ENCODE assay signal across 8 cellular contexts in the genomic region with DNA sequence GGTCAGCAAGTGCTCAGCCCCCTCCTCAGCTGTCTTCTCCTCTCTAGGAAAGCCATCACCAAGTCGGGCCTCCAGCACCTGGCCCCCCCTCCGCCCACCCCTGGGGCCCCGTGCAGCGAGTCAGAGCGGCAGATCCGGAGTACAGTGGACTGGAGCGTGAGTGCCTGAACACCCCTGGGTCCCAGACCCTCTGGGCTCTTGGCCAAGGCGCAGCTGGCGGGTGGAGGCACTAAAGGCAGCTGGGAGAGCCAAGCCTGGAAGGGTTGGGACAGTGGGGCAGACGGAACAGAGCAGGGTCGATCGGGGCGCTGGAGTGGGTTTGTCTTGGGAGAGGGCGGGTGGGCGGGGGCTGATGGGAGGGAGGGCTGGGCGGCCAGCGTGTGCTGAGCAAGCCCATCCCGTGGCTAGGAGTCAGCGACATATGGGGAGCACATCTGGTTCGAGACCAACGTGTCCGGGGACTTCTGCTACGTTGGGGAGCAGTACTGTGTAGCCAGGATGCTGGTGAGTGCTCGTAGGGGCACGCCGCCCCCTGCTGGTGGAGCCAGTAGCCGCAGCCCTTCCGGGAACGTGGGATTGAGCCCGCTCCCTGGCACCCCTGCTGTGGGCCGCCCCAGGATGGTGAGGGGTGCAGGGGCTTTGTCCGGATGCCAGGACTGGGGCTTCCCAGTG. TPM values are rescaled to one million over a fixed set of nuclear protein-coding genes. Genes with fewer than 3 reads are reported as not detected.
DNase-seq lines count a peak whose midpoint lies in the region; ATAC-seq and TF ChIP-seq lines count a peak whose summit lies in the region.

No MANE protein-coding gene starts in this region.

- H2BK12ac ChIP-seq in mesenchymal stem cell (ENCODE audit: low read length in 2 of 2), result no peak overlapping the region

- no peak overlapping the region for H2AFZ ChIP-seq in KMS-11 (ENCODE audit: low read depth)
- H2AFZ ChIP-seq in mesenchymal stem cell (ENCODE audit: low read depth, low read length), result no peak overlapping the region

- WGBS in mesenchymal stem cell, result 39% methylated on average over 32 of the region's 32 CpGs

- no peaks in the 10 kb centered on the region for H3K27me3 Mint-ChIP-seq in central memory CD8-positive, alpha-beta T cell

- peak overlapping the region in 1 of 2 experiments; percentile 16 for H3K4ac ChIP-seq in mesenchymal stem cell (ENCODE audit: low read depth in 1 of 2, low read length in 2 of 2)

- H3K4me2 ChIP-seq in KMS-11 (no peak overlapping the region), mesenchymal stem cell (ENCODE audit: low read length, poor library complexity, severe bottlenecking) (no peak overlapping the region)

- no peak overlapping the region for H3K27ac ChIP-seq in KMS-11
- no peak overlapping the region for H3K27ac ChIP-seq in mesenchymal stem cell (ENCODE audit: low read length, poor library complexity, severe bottlenecking)

- H3K4me1 ChIP-seq in KMS-11 (ENCODE audit: low read depth, poor library complexity, severe bottlenecking) (no peaks in the 10 kb centered on the region), mesenchymal stem cell (ENCODE audit: control insufficient read depth, insufficient read depth, low read depth, low read length) (peaks cover 62% of the 10 kb centered on the region)

- peak overlapping the region; percentile 11 for H3K4me3 Mint-ChIP-seq in central memory CD8-positive, alpha-beta T cell
- H3K4me3 Mint-ChIP-seq in stimulated activated effector memory CD8-positive, alpha-beta T cell treated with anti-CD3 and anti-CD28 coated beads, Interleukin-12 subunit alpha, Interleukin-12 subunit beta, amount 100 ng/mL, for 72 hours, result peak overlapping the region; percentile 32

- no peak overlapping the region for H2AK5ac ChIP-seq in mesenchymal stem cell (ENCODE audit: low read length, severe bottlenecking)

- H3K9ac ChIP-seq in KMS-11 (no peak overlapping the region), mesenchymal stem cell (ENCODE audit: low read length) (peak overlapping the region; percentile 26)

- H3K36me3 Mint-ChIP-seq in central memory CD8-positive, alpha-beta T cell (ENCODE audit: insufficient read depth), result peaks cover 47% of the 10 kb centered on the region
- H3K36me3 Mint-ChIP-seq in stimulated activated effector memory CD8-positive, alpha-beta T cell treated with anti-CD3 and anti-CD28 coated beads, Interleukin-12 subunit alpha, Interleukin-12 subunit beta, amount 100 ng/mL, for 72 hours, result peaks cover 49% of the 10 kb centered on the region

- no peak overlapping the region for H2BK15ac ChIP-seq in mesenchymal stem cell (ENCODE audit: low read depth, poor library complexity, severe bottlenecking)

- H3K27ac Mint-ChIP-seq in central memory CD8-positive, alpha-beta T cell (ENCODE audit: low read depth), result peak overlapping the region; percentile 68
- peak overlapping the region; percentile 67 for H3K27ac Mint-ChIP-seq in stimulated activated effector memory CD8-positive, alpha-beta T cell treated with anti-CD3 and anti-CD28 coated beads, Interleukin-12 subunit alpha, Interleukin-12 subunit beta, amount 100 ng/mL, for 72 hours

- H3K9me3 Mint-ChIP-seq in central memory CD8-positive, alpha-beta T cell, result no peaks in the 10 kb centered on the region
- H3K9me3 Mint-ChIP-seq in stimulated activated effector memory CD8-positive, alpha-beta T cell treated with anti-CD3 and anti-CD28 coated beads, Interleukin-12 subunit alpha, Interleukin-12 subunit beta, amount 100 ng/mL, for 72 hours, result no peaks in the 10 kb centered on the region

- H4K91ac ChIP-seq in mesenchymal stem cell (ENCODE audit: low read length), result peak overlapping the region; percentile 22

- H3K4me3 ChIP-seq in KMS-11 (IDR thresholded peaks at IDR 0.05; ENCODE audit: insufficient read depth, low read depth, low read length), result no peak overlapping the region
- no peak overlapping the region for H3K4me3 ChIP-seq in mesenchymal stem cell (ENCODE audit: insufficient read depth in 1 of 2, low read depth in 1 of 2, low read length in 2 of 2)

- peak; percentile 67 for ATAC-seq in GM19025 (IDR thresholded peaks at IDR 0.05; ENCODE audit: low read depth, unreplicated experiment)
- ATAC-seq in central memory CD8-positive, alpha-beta T cell (replicated peaks; ENCODE audit: extremely low read depth, poor library complexity, severe bottlenecking), result peak; percentile 90
- ATAC-seq in stimulated activated effector memory CD8-positive, alpha-beta T cell treated with anti-CD3 and anti-CD28 coated beads, Interleukin-12 subunit alpha, Interleukin-12 subunit beta, amount 100 ng/mL, for 72 hours, result peak; percentile 85

- peaks cover 50% of the 10 kb centered on the region for H3K4me1 Mint-ChIP-seq in central memory CD8-positive, alpha-beta T cell
- H3K4me1 Mint-ChIP-seq in stimulated activated effector memory CD8-positive, alpha-beta T cell treated with anti-CD3 and anti-CD28 coated beads, Interleukin-12 subunit alpha, Interleukin-12 subunit beta, amount 100 ng/mL, for 72 hours, result peaks cover 51% of the 10 kb centered on the region

- H3K36me3 ChIP-seq in KMS-11 (ENCODE audit: insufficient read depth) (no peaks in the 10 kb centered on the region), mesenchymal stem cell (ENCODE audit: control insufficient read depth in 1 of 2, insufficient read depth in 2 of 2, low read depth in 1 of 2, low read length in 2 of 2) (peaks cover 28 to 59% of the 10 kb centered on the region in 2 experiments)

- H3K23ac ChIP-seq in mesenchymal stem cell (ENCODE audit: low read length in 2 of 2), result no peak overlapping the region

- H4K20me1 ChIP-seq in KMS-11 (ENCODE audit: insufficient read depth), result no peaks in the 10 kb centered on the region

- H4K8ac ChIP-seq in mesenchymal stem cell (ENCODE audit: low read length), result peak overlapping the region; percentile 70

- H3K79me1 ChIP-seq in mesenchymal stem cell (replicated peaks; ENCODE audit: low read length, poor library complexity, severe bottlenecking), result peaks cover 35% of the 10 kb centered on the region

- H2BK120ac ChIP-seq in mesenchymal stem cell (ENCODE audit: low read depth, low read length), result no peak overlapping the region

- H3K9me3 ChIP-seq in mesenchymal stem cell (ENCODE audit: control insufficient read depth, low read length), result no peaks in the 10 kb centered on the region

- DNase-seq in AG20443 (ENCODE audit: low spot score) (peak; percentile 74), mesenchymal stem cell (peak; percentile 58), NCI-H446 treated with DMSO at 0.1 percent for 48 hours (lab: John Stamatoyannopoulos, UW) (no peak)
- DNase-seq in activated CD4-positive, alpha-beta T cell treated with anti-CD3 and anti-CD28 coated beads for 4 hours, result peak; percentile 70 to 76
- DNase-seq in central memory CD8-positive, alpha-beta T cell (ENCODE audit: low spot score in 2 of 2), result peak; percentile 70 to 71
- peak; percentile 72 to 88 for DNase-seq in stimulated activated effector memory CD8-positive, alpha-beta T cell treated with anti-CD3 and anti-CD28 coated beads, Interleukin-12 subunit alpha, Interleukin-12 subunit beta, amount 100 ng/mL, for 72 hours (ENCODE audit: low spot score in 2 of 2)

- peak overlapping the region in 1 of 2 experiments; percentile 61 for H3K18ac ChIP-seq in mesenchymal stem cell (ENCODE audit: low read depth in 1 of 2, low read length in 2 of 2)

- no peaks in the 10 kb centered on the region for H3K79me2 ChIP-seq in KMS-11 (ENCODE audit: insufficient read depth, low read depth)

- H3K27me3 ChIP-seq in KMS-11 (ENCODE audit: insufficient read depth, low read depth) (no peaks in the 10 kb centered on the region), mesenchymal stem cell (ENCODE audit: control insufficient read depth in 1 of 2, insufficient read depth in 1 of 2, low read length in 2 of 2) (no peaks in the 10 kb centered on the region)

- peak; percentile 50; the same call in 1 of the 2 replicates for TF ChIP-seq CTCF in KMS-11 (conservative IDR thresholded peaks at IDR 0.05; ENCODE audit: low read depth, low read length)

- H2BK5ac ChIP-seq in mesenchymal stem cell (ENCODE audit: low read depth, low read length, poor library complexity, severe bottlenecking), result no peak overlapping the region

- H3K14ac ChIP-seq in mesenchymal stem cell (ENCODE audit: low read length in 2 of 2), result no peak overlapping the region

RNA-seq across cellular contexts. Expression of a gene that starts 14.1 kb away (rescaled TPM):
- polyA plus RNA-seq in mesenchymal stem cell (2013, experiment 1 of 2), result 777 TPM
- 775 TPM for polyA plus RNA-seq in mesenchymal stem cell (2013, experiment 2 of 2)

RNA-seq across cellular contexts. Expression of a gene that starts 20.1 kb away (rescaled TPM):
- 40.1 TPM for polyA plus RNA-seq in mesenchymal stem cell (2013, experiment 1 of 2)
- polyA plus RNA-seq in mesenchymal stem cell (2013, experiment 2 of 2), result 38.8 TPM

RNA-seq across cellular contexts. Expression of a gene that starts 24.2 kb away (rescaled TPM):
- 0.08 TPM for polyA plus RNA-seq in mesenchymal stem cell (2013, experiment 1 of 2)
- 0.07 TPM for polyA plus RNA-seq in mesenchymal stem cell (2013, experiment 2 of 2)
